In the genomic region with DNA sequence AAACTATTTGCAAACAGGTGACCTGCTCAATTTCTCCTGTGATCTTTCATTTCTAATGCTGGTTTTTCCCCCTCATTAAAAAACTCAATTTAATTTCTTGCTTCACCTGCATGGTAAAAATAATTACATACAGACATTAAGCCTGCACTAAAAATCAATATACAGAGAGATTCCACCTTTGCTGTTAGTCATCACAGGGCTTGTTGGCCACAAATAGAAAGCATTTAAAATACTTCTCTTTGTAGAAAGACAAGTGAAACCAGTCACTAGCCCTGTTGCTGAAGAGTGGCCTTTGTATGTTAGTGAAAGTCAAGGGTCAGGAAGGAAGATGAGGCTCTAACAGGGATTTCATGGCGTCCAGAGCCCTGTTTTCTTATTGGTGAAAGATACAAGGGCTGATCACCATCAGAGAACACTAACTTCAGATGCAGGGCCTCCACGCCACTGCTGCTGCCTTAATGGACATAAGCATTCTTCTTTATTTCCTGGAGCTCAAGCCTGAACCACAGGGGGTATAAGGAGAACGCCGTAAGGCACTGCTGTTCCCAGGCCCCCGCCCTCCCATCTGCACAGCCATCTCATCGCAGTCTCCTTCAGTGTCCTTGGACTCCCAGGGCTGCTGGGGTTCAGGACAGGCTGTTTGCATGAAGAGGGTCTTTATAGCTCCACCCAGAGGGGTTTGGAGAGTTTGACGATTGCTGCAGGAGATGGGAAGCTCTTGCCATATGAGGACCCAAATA, we compare ENCODE assay signal across 1 cellular context.
TF ChIP-seq lines count a peak whose summit lies in the region.

No MANE protein-coding gene starts in this region.

TF ChIP-seq in SK-N-SH treated with all-trans-retinoic acid at 6 μM for 48 hours, 23 proteins besides CTCF, POLR2A, EP300 and RAD21 (continued from another document):
- TF ChIP-seq, protein P1, sequence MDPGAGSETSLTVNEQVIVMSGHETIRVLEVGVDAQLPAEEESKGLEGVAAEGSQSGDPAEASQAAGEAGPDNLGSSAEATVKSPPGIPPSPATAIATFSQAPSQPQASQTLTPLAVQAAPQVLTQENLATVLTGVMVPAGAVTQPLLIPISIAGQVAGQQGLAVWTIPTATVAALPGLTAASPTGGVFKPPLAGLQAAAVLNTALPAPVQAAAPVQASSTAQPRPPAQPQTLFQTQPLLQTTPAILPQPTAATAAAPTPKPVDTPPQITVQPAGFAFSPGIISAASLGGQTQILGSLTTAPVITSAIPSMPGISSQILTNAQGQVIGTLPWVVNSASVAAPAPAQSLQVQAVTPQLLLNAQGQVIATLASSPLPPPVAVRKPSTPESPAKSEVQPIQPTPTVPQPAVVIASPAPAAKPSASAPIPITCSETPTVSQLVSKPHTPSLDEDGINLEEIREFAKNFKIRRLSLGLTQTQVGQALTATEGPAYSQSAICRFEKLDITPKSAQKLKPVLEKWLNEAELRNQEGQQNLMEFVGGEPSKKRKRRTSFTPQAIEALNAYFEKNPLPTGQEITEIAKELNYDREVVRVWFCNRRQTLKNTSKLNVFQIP (CRISPR knock-in tag; IDR thresholded peaks at IDR 0.05; ENCODE audit: borderline replicate concordance, low read depth), result no peak
- no peak for TF ChIP-seq BACH2 (CRISPR knock-in tag; IDR thresholded peaks at IDR 0.05; ENCODE audit: borderline replicate concordance)
- TF ChIP-seq ZNF70 (CRISPR knock-in tag; IDR thresholded peaks at IDR 0.05), result no peak
- TF ChIP-seq ZC3H10 (CRISPR knock-in tag; IDR thresholded peaks at IDR 0.05), result no peak
- TF ChIP-seq TCF4 (CRISPR knock-in tag; IDR thresholded peaks at IDR 0.05; ENCODE audit: borderline replicate concordance), result no peak
- TF ChIP-seq ESRRG (CRISPR knock-in tag; IDR thresholded peaks at IDR 0.05), result no peak
